8 cellular contexts compared by ENCODE assay signal in genomic region chr2:231714639-231715498, GRCh38. TPM values are rescaled to one million over a fixed set of nuclear protein-coding genes. Genes with fewer than 3 reads are reported as not detected.
A peak's percentile ranks its signal among the peaks of the same experiment; 100 is the strongest.
DNase-seq lines count a peak whose midpoint lies in the region; ATAC-seq and TF ChIP-seq lines count a peak whose summit lies in the region.

No MANE protein-coding gene starts in this region.

- no peaks in the 10 kb centered on the region for H3K27me3 ChIP-seq in KMS-11 (ENCODE audit: insufficient read depth, low read depth)

- peaks cover 27% of the 10 kb centered on the region for H3K79me2 ChIP-seq in KMS-11 (ENCODE audit: insufficient read depth, low read depth)

- TF ChIP-seq CTCF in KMS-11 (conservative IDR thresholded peaks at IDR 0.05; ENCODE audit: low read depth, low read length): peak; percentile 95

- no peak overlapping the region for H3K4me2 ChIP-seq in KMS-11

- no peak overlapping the region for H3K4me3 ChIP-seq in KMS-11 (IDR thresholded peaks at IDR 0.05; ENCODE audit: insufficient read depth, low read depth, low read length)

- DNase-seq in Daoy (ENCODE audit: low read depth) (peak; percentile 52), SK-N-DZ (ENCODE audit: low spot score) (peak; percentile 88), cardiac septum (ENCODE audit: low spot score) (peak; percentile 81), renal cortical epithelial cell (ENCODE audit: low read depth) (peak; percentile 24)
- DNase-seq in activated naive CD4-positive, alpha-beta T cell treated with anti-CD3 and anti-CD28 coated beads, Interleukin-2, amount 50 U/mL, for 16 hours: peak; percentile 77

- intact Hi-C loops in cardiac septum (cut with DNase I): loop anchor here (1.0 to 10.0 kb wide), 2 partner anchors 36 to 200 kb away; no protein-coding TSS in a partner anchor

- H3K4me1 ChIP-seq in KMS-11 (ENCODE audit: low read depth, poor library complexity, severe bottlenecking): peaks cover 30% of the 10 kb centered on the region

- H3K36me3 ChIP-seq in KMS-11 (ENCODE audit: insufficient read depth): peaks cover 18% of the 10 kb centered on the region; the same call in 1 of the 2 replicates

- H4K20me1 ChIP-seq in KMS-11 (ENCODE audit: insufficient read depth): peaks cover 22% of the 10 kb centered on the region

- H3K27ac ChIP-seq in KMS-11: peak overlapping the region; percentile 100; the same call in 1 of the 2 replicates

- H2AFZ ChIP-seq in KMS-11 (ENCODE audit: low read depth): no peak overlapping the region

- ATAC-seq in GM18867 (IDR thresholded peaks at IDR 0.05; ENCODE audit: unreplicated experiment): no peak
- no peak for ATAC-seq in GM18868 (IDR thresholded peaks at IDR 0.05; ENCODE audit: unreplicated experiment)

- H3K9ac ChIP-seq in KMS-11: no peak overlapping the region

RNA-seq across cellular contexts. Expression of gene PTMA, which starts 6.5 kb away (rescaled TPM):
- 969 and 1,053 TPM in 2 replicates for total RNA-seq in Daoy (2014; rRNA removed; shearing (Covaris generic))
- 2,656 and 2,739 TPM in 2 replicates for polyA plus RNA-seq in SK-N-DZ (2014; cell fraction: cytosol; rRNA removed)
- 1,394 and 1,766 TPM in 2 replicates for polyA plus RNA-seq in SK-N-DZ (2014; cell fraction: nucleus; rRNA removed)
- total RNA-seq in cardiac septum (256 TPM), renal cortical epithelial cell (594 and 977 TPM in 2 replicates)

Comparison
In these comparisons a context has a peak if more than half of its experiments do, and no peak if none do; other contexts are left out.
1. DNase-seq: peak in every context shown above with its lines; median percentile 88 in SK-N-DZ; 81 in cardiac septum; 77 in activated naive CD4-positive, alpha-beta T cell treated with anti-CD3 and anti-CD28 coated beads, Interleukin-2, amount 50 U/mL, for 16 hours; 52 in Daoy; 24 in renal cortical epithelial cell.